Comparison of ENCODE assay signal across 20 cellular contexts in genomic region chr14:33668066-33668465, GRCh38.
DNase-seq lines count a peak whose midpoint lies in the region; ATAC-seq and TF ChIP-seq lines count a peak whose summit lies in the region.
"Had no signal": no experiment of that assay in that cellular context is flagged by ENCODE, and none has a peak within 500 bp of the region (broad histone marks: within the 10 kb centered on the region; RNA-seq: fewer than 3 reads in every experiment).

No MANE protein-coding gene starts in this region.

- no peak for ATAC-seq in HG02884 (IDR thresholded peaks at IDR 0.05; ENCODE audit: unreplicated experiment)
- ATAC-seq in GM18511 (IDR thresholded peaks at IDR 0.05; ENCODE audit: unreplicated experiment) = no peak
- ATAC-seq: A549 had no signal

- H3K9me3 Mint-ChIP-seq in HFFc6 (peaks cover 15% of the 10 kb centered on the region), nephron progenitor cell (peaks cover 19% of the 10 kb centered on the region)

- DNase-seq in AG10803 (ENCODE audit: low read depth) = peak; percentile 42
- peak; percentile 58 for DNase-seq in HFFc6
- DNase-seq in SJSA1 (ENCODE audit: low read depth in 1 of 2, low spot score in 2 of 2) = peak; percentile 52 to 79
- DNase-seq in foreskin fibroblast = peak; percentile 48 to 65
- DNase-seq in nephron progenitor cell = no peak
- no peak for DNase-seq in GM13977 (ENCODE audit: low spot score)
- DNase-seq: DMS 273 treated with DMSO at 0.1 percent for 48 hours, HCEC 1CT, KBM-7, MM.1S, NCI-H1092 treated with DMSO at 0.1 percent for 48 hours, NCI-H187, NCI-H226, NCI-H526, SJCRH30 had no signal

- H3K4me3 ChIP-seq in AG10803 (ENCODE audit: low read length) = no peak overlapping the region
- no peak overlapping the region for H3K4me3 ChIP-seq in SJSA1
- H3K4me3 ChIP-seq in foreskin fibroblast (ENCODE audit: low read depth in 1 of 2, low read length in 2 of 2) = no peak overlapping the region
- H3K4me3 ChIP-seq: A549, SJCRH30 had no signal

- peak overlapping the region; percentile 65 for H3K27ac ChIP-seq in SJSA1
- H3K27ac ChIP-seq: A549, RWPE1, SJCRH30 had no signal

- H3K4me3 Mint-ChIP-seq in HFFc6 (no peak overlapping the region), nephron progenitor cell (no peak overlapping the region)
- H3K4me3 Mint-ChIP-seq: CD14-positive monocyte had no signal

- in situ Hi-C loops in GM13977 (cut with MboI; ENCODE audit: low pct_unique_long_range_greater_than_20kb, low sequenced_read_pairs, unreplicated experiment) = no loop called here

- H3K9me3 ChIP-seq in SJSA1 (replicated peaks) = no peaks in the 10 kb centered on the region
- H3K9me3 ChIP-seq: A549, SJCRH30 had no signal

- no peaks in the 10 kb centered on the region for H3K36me3 ChIP-seq in SJSA1
- H3K36me3 ChIP-seq: SJCRH30 had no signal

- TF ChIP-seq CTCF in AG10803 (conservative IDR thresholded peaks at IDR 0.05; ENCODE audit: low read length) (no peak), HFFc6 (IDR thresholded peaks at IDR 0.05) (no peak), foreskin fibroblast (IDR thresholded peaks at IDR 0.05; ENCODE audit: low read depth, low read length) (no peak), nephron progenitor cell (IDR thresholded peaks at IDR 0.05) (no peak), GM13977 (IDR thresholded peaks at IDR 0.05; ENCODE audit: extremely low read depth, insufficient read depth, missing control alignments) (no peak)

- peaks cover 27% of the 10 kb centered on the region for H3K4me1 ChIP-seq in SJSA1 (replicated peaks)
- H3K4me1 ChIP-seq: A549, SJCRH30 had no signal

- H3K27me3 ChIP-seq in SJSA1 (replicated peaks) = no peaks in the 10 kb centered on the region
- H3K27me3 ChIP-seq: SJCRH30 had no signal

- H3K36me3 Mint-ChIP-seq in HFFc6 (ENCODE audit: low read depth) (peaks cover 12% of the 10 kb centered on the region; the same call in 1 of the 2 replicates), nephron progenitor cell (ENCODE audit: low read depth) (peaks cover 10% of the 10 kb centered on the region)
- H3K36me3 Mint-ChIP-seq: CD14-positive monocyte had no signal

- H3K27me3 Mint-ChIP-seq in HFFc6 (ENCODE audit: insufficient read depth) (peaks cover 4% of the 10 kb centered on the region), nephron progenitor cell (ENCODE audit: low read depth, poor library complexity) (no peaks in the 10 kb centered on the region)

- no peak overlapping the region for H3K27ac Mint-ChIP-seq in HFFc6
- no peak overlapping the region for H3K27ac Mint-ChIP-seq in nephron progenitor cell
- H3K27ac Mint-ChIP-seq: CD14-positive monocyte had no signal

- H3K4me1 Mint-ChIP-seq in HFFc6 (ENCODE audit: low read depth) (peaks cover 18% of the 10 kb centered on the region; the same call in 1 of the 2 replicates), nephron progenitor cell (no peaks in the 10 kb centered on the region)
- H3K4me1 Mint-ChIP-seq: CD14-positive monocyte had no signal

Comparison
In these comparisons a context has a peak if more than half of its experiments do, and no peak if none do; other contexts are left out.
1. DNase-seq: peak in AG10803 (single experiment), HFFc6 (single experiment), SJSA1 (2 of 2) and foreskin fibroblast (2 of 2); none in nephron progenitor cell (single experiment) and GM13977 (single experiment).